29 cellular contexts compared by ENCODE assay signal in the genomic region with DNA sequence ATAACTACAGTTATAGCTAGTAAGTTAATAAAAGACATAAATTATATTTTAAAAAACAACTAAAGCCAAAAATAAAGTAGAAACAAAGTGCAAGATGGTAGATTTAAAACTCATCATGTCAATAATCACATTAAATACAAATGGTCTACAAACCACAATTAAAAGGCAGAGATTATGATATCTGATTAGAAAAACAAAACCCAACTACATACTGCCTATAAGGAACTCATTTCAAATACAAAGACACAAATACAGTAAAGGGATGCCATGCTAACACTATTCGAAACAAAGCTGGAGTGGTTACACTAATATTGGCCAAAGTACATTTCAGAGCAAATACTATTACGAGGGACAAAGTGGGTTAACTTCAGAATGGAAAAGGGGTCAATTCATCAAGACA.
"Had no signal": no experiment of that assay in that cellular context is flagged by ENCODE, and none has a peak within 500 bp of the region (broad histone marks: within the 10 kb centered on the region; RNA-seq: fewer than 3 reads in every experiment).

No MANE protein-coding gene starts in this region.

- ATAC-seq: left colon; left lung; naive thymus-derived CD8-positive, alpha-beta T cell; sciatic nerve; upper lobe of right lung had no signal

- H3K27ac ChIP-seq: lower lobe of right lung, right atrium auricular region, skin epidermis, suprapubic skin, thoracic aorta, tibial artery, upper lobe of right lung had no signal

- H3K27me3 Mint-ChIP-seq: naive thymus-derived CD8-positive, alpha-beta T cell; progenitor cell of endocrine pancreas; stimulated activated naive CD8-positive, alpha-beta T cell treated with anti-CD3 and anti-CD28 coated beads, Interleukin-15, Interleukin-2, amounts not matched to agents 100 ng/mL and 50 ng/mL, for 24 hours had no signal

- FAIRE-seq: islet of Langerhans, kidney, urothelium cell line had no signal

- DNase-seq: hypothalamus; immature natural killer cell; kidney; left colon; left lung; lower lobe of right lung; mammary epithelial cell; mesenchymal stem cell; naive thymus-derived CD8-positive, alpha-beta T cell; occipital lobe; stimulated activated CD4-positive, alpha-beta T cell treated with anti-CD3 and anti-CD28 coated beads, Interleukin-12 subunit alpha, Interleukin-12 subunit beta, amount 100 ng/mL, for 4 hours; stimulated activated CD4-positive, alpha-beta T cell treated with anti-CD3 and anti-CD28 coated beads, Interleukin-15, amount 100 ng/mL, for 24 hours; stimulated activated CD4-positive, alpha-beta T cell treated with anti-CD3 and anti-CD28 coated beads, Interleukin-2, amount 100 ng/mL, for 24 hours; stimulated activated CD4-positive, alpha-beta T cell treated with anti-CD3 and anti-CD28 coated beads, Interleukin-4, amount 100 ng/mL, for 1 hour; stimulated activated naive CD4-positive, alpha-beta T cell; tibial artery; trophoblast cell; upper lobe of right lung had no signal

- H3K4me3 Mint-ChIP-seq: nephron; neural crest cell; stimulated activated naive CD8-positive, alpha-beta T cell treated with anti-CD3 and anti-CD28 coated beads, Interleukin-15, Interleukin-2, amounts not matched to agents 100 ng/mL and 50 ng/mL, for 24 hours had no signal

- H3K27ac Mint-ChIP-seq: naive thymus-derived CD8-positive, alpha-beta T cell; nephron; progenitor cell of endocrine pancreas; stimulated activated naive CD8-positive, alpha-beta T cell treated with anti-CD3 and anti-CD28 coated beads, Interleukin-15, Interleukin-2, amounts not matched to agents 100 ng/mL and 50 ng/mL, for 24 hours had no signal

- H3K36me3 ChIP-seq: left lung, lower lobe of right lung, right atrium auricular region, suprapubic skin, thoracic aorta, tibial artery, upper lobe of right lung had no signal

- H3K4me3 ChIP-seq: left lung, lower lobe of right lung, right atrium auricular region, skin epidermis, suprapubic skin, thoracic aorta, tibial artery, upper lobe of right lung had no signal

- H3K27me3 ChIP-seq: left lung, right atrium auricular region, suprapubic skin, tibial artery, upper lobe of right lung had no signal
